Comparison of ENCODE assay signal across 2 cellular contexts in the genomic region with DNA sequence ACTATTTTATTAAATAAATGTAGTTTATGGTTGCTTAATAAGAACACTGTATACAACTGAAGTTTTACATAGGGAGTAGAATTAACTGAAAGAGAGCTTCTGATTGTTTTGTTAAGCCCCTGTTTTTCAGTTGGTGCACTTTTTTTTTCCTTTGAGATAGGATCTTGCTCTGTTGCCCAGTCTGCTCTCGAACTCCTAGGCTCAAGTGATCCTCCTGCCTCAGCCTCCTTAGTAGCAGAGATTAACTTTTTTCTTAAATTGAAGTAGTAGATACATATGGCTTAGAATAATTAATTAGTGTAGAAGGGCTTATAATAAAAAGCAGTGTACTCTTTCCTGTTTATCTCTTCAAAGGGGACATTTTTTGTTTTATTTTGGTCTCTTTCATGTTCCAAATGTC.
TF ChIP-seq lines count a peak whose summit lies in the region.

No MANE protein-coding gene starts in this region.

TF ChIP-seq in HepG2, 621 proteins besides CTCF, POLR2A, EP300 and RAD21:
- TF ChIP-seq SOX5 (CRISPR knock-in tag; IDR thresholded peaks at IDR 0.05; ENCODE audit: borderline replicate concordance) (no peak), ZNF121 (CRISPR knock-in tag; IDR thresholded peaks at IDR 0.05) (0 out of 2 replicates have a peak, but pooled peaks have one; percentile 20)
TF ChIP-seq in HepG2: peak in this region for 1.

TF ChIP-seq in K562, 482 proteins besides CTCF, POLR2A, EP300 and RAD21 (continues in another document):
- TF ChIP-seq ATF1 (CRISPR knock-in tag; IDR thresholded peaks at IDR 0.05), result no peak
- TF ChIP-seq ATF1 (tag; IDR thresholded peaks at IDR 0.05), result no peak
- no peak for TF ChIP-seq ZNF764 (CRISPR knock-in tag; IDR thresholded peaks at IDR 0.05; ENCODE audit: low read depth)
- TF ChIP-seq, protein P1, sequence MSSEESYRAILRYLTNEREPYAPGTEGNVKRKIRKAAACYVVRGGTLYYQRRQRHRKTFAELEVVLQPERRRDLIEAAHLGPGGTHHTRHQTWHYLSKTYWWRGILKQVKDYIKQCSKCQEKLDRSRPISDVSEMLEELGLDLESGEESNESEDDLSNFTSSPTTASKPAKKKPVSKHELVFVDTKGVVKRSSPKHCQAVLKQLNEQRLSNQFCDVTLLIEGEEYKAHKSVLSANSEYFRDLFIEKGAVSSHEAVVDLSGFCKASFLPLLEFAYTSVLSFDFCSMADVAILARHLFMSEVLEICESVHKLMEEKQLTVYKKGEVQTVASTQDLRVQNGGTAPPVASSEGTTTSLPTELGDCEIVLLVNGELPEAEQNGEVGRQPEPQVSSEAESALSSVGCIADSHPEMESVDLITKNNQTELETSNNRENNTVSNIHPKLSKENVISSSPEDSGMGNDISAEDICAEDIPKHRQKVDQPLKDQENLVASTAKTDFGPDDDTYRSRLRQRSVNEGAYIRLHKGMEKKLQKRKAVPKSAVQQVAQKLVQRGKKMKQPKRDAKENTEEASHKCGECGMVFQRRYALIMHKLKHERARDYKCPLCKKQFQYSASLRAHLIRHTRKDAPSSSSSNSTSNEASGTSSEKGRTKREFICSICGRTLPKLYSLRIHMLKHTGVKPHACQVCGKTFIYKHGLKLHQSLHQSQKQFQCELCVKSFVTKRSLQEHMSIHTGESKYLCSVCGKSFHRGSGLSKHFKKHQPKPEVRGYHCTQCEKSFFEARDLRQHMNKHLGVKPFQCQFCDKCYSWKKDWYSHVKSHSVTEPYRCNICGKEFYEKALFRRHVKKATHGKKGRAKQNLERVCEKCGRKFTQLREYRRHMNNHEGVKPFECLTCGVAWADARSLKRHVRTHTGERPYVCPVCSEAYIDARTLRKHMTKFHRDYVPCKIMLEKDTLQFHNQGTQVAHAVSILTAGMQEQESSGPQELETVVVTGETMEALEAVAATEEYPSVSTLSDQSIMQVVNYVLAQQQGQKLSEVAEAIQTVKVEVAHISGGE (CRISPR knock-in tag; IDR thresholded peaks at IDR 0.05), result no peak
- no peak for TF ChIP-seq CEBPB (tag; IDR thresholded peaks at IDR 0.05)
- TF ChIP-seq, protein P2, sequence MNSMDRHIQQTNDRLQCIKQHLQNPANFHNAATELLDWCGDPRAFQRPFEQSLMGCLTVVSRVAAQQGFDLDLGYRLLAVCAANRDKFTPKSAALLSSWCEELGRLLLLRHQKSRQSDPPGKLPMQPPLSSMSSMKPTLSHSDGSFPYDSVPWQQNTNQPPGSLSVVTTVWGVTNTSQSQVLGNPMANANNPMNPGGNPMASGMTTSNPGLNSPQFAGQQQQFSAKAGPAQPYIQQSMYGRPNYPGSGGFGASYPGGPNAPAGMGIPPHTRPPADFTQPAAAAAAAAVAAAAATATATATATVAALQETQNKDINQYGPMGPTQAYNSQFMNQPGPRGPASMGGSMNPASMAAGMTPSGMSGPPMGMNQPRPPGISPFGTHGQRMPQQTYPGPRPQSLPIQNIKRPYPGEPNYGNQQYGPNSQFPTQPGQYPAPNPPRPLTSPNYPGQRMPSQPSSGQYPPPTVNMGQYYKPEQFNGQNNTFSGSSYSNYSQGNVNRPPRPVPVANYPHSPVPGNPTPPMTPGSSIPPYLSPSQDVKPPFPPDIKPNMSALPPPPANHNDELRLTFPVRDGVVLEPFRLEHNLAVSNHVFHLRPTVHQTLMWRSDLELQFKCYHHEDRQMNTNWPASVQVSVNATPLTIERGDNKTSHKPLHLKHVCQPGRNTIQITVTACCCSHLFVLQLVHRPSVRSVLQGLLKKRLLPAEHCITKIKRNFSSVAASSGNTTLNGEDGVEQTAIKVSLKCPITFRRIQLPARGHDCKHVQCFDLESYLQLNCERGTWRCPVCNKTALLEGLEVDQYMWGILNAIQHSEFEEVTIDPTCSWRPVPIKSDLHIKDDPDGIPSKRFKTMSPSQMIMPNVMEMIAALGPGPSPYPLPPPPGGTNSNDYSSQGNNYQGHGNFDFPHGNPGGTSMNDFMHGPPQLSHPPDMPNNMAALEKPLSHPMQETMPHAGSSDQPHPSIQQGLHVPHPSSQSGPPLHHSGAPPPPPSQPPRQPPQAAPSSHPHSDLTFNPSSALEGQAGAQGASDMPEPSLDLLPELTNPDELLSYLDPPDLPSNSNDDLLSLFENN (IDR thresholded peaks at IDR 0.05; ENCODE audit: low read depth in 2 of 2, low read length in 2 of 2), result no peak
- TF ChIP-seq, protein P3, sequence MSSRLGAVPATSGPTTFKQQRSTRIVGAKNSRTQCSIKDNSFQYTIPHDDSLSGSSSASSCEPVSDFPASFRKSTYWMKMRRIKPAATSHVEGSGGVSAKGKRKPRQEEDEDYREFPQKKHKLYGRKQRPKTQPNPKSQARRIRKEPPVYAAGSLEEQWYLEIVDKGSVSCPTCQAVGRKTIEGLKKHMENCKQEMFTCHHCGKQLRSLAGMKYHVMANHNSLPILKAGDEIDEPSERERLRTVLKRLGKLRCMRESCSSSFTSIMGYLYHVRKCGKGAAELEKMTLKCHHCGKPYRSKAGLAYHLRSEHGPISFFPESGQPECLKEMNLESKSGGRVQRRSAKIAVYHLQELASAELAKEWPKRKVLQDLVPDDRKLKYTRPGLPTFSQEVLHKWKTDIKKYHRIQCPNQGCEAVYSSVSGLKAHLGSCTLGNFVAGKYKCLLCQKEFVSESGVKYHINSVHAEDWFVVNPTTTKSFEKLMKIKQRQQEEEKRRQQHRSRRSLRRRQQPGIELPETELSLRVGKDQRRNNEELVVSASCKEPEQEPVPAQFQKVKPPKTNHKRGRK (tag; IDR thresholded peaks at IDR 0.05), result no peak
- TF ChIP-seq, protein P4, sequence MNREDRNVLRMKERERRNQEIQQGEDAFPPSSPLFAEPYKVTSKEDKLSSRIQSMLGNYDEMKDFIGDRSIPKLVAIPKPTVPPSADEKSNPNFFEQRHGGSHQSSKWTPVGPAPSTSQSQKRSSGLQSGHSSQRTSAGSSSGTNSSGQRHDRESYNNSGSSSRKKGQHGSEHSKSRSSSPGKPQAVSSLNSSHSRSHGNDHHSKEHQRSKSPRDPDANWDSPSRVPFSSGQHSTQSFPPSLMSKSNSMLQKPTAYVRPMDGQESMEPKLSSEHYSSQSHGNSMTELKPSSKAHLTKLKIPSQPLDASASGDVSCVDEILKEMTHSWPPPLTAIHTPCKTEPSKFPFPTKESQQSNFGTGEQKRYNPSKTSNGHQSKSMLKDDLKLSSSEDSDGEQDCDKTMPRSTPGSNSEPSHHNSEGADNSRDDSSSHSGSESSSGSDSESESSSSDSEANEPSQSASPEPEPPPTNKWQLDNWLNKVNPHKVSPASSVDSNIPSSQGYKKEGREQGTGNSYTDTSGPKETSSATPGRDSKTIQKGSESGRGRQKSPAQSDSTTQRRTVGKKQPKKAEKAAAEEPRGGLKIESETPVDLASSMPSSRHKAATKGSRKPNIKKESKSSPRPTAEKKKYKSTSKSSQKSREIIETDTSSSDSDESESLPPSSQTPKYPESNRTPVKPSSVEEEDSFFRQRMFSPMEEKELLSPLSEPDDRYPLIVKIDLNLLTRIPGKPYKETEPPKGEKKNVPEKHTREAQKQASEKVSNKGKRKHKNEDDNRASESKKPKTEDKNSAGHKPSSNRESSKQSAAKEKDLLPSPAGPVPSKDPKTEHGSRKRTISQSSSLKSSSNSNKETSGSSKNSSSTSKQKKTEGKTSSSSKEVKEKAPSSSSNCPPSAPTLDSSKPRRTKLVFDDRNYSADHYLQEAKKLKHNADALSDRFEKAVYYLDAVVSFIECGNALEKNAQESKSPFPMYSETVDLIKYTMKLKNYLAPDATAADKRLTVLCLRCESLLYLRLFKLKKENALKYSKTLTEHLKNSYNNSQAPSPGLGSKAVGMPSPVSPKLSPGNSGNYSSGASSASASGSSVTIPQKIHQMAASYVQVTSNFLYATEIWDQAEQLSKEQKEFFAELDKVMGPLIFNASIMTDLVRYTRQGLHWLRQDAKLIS (CRISPR knock-in tag; IDR thresholded peaks at IDR 0.05), result no peak
- TF ChIP-seq KDM1A (IDR thresholded peaks at IDR 0.05), result peak in 1 of 2 experiments; percentile 47; a peak in 1 of 4 replicates
- TF ChIP-seq SMAD2 (IDR thresholded peaks at IDR 0.05; ENCODE audit: low read depth, low read length), result no peak
- no peak for TF ChIP-seq NFRKB (IDR thresholded peaks at IDR 0.05; ENCODE audit: low read depth)
- TF ChIP-seq, protein P5, sequence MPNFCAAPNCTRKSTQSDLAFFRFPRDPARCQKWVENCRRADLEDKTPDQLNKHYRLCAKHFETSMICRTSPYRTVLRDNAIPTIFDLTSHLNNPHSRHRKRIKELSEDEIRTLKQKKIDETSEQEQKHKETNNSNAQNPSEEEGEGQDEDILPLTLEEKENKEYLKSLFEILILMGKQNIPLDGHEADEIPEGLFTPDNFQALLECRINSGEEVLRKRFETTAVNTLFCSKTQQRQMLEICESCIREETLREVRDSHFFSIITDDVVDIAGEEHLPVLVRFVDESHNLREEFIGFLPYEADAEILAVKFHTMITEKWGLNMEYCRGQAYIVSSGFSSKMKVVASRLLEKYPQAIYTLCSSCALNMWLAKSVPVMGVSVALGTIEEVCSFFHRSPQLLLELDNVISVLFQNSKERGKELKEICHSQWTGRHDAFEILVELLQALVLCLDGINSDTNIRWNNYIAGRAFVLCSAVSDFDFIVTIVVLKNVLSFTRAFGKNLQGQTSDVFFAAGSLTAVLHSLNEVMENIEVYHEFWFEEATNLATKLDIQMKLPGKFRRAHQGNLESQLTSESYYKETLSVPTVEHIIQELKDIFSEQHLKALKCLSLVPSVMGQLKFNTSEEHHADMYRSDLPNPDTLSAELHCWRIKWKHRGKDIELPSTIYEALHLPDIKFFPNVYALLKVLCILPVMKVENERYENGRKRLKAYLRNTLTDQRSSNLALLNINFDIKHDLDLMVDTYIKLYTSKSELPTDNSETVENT (CRISPR knock-in tag; IDR thresholded peaks at IDR 0.05), result no peak
- TF ChIP-seq, protein P6, sequence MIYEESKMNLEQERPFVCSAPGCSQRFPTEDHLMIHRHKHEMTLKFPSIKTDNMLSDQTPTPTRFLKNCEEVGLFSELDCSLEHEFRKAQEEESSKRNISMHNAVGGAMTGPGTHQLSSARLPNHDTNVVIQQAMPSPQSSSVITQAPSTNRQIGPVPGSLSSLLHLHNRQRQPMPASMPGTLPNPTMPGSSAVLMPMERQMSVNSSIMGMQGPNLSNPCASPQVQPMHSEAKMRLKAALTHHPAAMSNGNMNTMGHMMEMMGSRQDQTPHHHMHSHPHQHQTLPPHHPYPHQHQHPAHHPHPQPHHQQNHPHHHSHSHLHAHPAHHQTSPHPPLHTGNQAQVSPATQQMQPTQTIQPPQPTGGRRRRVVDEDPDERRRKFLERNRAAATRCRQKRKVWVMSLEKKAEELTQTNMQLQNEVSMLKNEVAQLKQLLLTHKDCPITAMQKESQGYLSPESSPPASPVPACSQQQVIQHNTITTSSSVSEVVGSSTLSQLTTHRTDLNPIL (CRISPR knock-in tag; IDR thresholded peaks at IDR 0.05), result no peak
- no peak for TF ChIP-seq NEUROD1 (IDR thresholded peaks at IDR 0.05; ENCODE audit: borderline replicate concordance, low read depth, low read length, partially characterized antibody)
- no peak for TF ChIP-seq MBD2 (IDR thresholded peaks at IDR 0.05; ENCODE audit: borderline replicate concordance, low read depth)
- TF ChIP-seq KAT8 (IDR thresholded peaks at IDR 0.05; ENCODE audit: low read depth), result no peak
- no peak for TF ChIP-seq NFIX (CRISPR knock-in tag; IDR thresholded peaks at IDR 0.05; ENCODE audit: low read depth)
- no peak for TF ChIP-seq BRF1 (IDR thresholded peaks at IDR 0.05; ENCODE audit: borderline replicate concordance, extremely low read depth, insufficient read length)
- 0 out of 3 replicates have a peak, but pooled peaks of 1 of the 2 experiments have one; percentile 21 for TF ChIP-seq CBX3 (IDR thresholded peaks at IDR 0.05; ENCODE audit: borderline replicate concordance in 1 of 2, low read length in 2 of 2)
- TF ChIP-seq RBM25 (IDR thresholded peaks at IDR 0.05; ENCODE audit: low read depth, low read length, severe bottlenecking), result peak; percentile 93
- TF ChIP-seq HNRNPH1 (optimal IDR thresholded peaks at IDR 0.05; ENCODE audit: low read depth, low read length), result no peak
- no peak for TF ChIP-seq YY1 (IDR thresholded peaks at IDR 0.05; ENCODE audit: borderline replicate concordance in 1 of 3, control insufficient read depth in 1 of 3, extremely low read depth in 1 of 3, insufficient read depth in 3 of 3, insufficient read length in 1 of 3, insufficient replicate concordance in 2 of 3, low read depth in 1 of 3, low read length in 2 of 3)
- TF ChIP-seq MAFF (IDR thresholded peaks at IDR 0.05; ENCODE audit: low read length), result no peak
- TF ChIP-seq SIN3B (IDR thresholded peaks at IDR 0.05; ENCODE audit: low read depth), result no peak
- no peak for TF ChIP-seq ZNF785 (CRISPR knock-in tag; IDR thresholded peaks at IDR 0.05)
